In genomic region chr2:239303711-239304532, GRCh38 we compare ENCODE assay signal across 9 cellular contexts.
DNase-seq lines count a peak whose midpoint lies in the region; ATAC-seq, FAIRE-seq and TF ChIP-seq lines count a peak whose summit lies in the region.
"Had no signal": no experiment of that assay in that cellular context is flagged by ENCODE, and none has a peak within 500 bp of the region (broad histone marks: within the 10 kb centered on the region; RNA-seq: fewer than 3 reads in every experiment).

No MANE protein-coding gene starts in this region.

- DNase-seq in D721Med (ENCODE audit: insufficient read length, low spot score): peak; percentile 50
- DNase-seq in WERI-Rb-1: peak; percentile 42
- DNase-seq in medulla oblongata (ENCODE audit: extremely low spot score): no peak
- no peak for DNase-seq in GM12891 (ENCODE audit: insufficient read length, low spot score)
- no peak for DNase-seq in H54 (ENCODE audit: insufficient read length, low spot score)
- no peak for DNase-seq in DMS 273 (lab: John Stamatoyannopoulos, UW; ENCODE audit: unreplicated experiment)
- DNase-seq: NCI-H2227 treated with DMSO at 0.1 percent for 48 hours had no signal

- TF ChIP-seq POLR2A in GM12891 (IDR thresholded peaks at IDR 0.05; ENCODE audit: low read depth, low read length): no peak
- no peak for TF ChIP-seq POLR2A in H54 (IDR thresholded peaks at IDR 0.05; ENCODE audit: low read depth, low read length)

- ATAC-seq in GM21423 (IDR thresholded peaks at IDR 0.05; ENCODE audit: unreplicated experiment): peak; percentile 60

- peaks cover 1% of the 10 kb centered on the region for H3K27me3 Mint-ChIP-seq in nephron (ENCODE audit: low read depth)

- H3K4me3 Mint-ChIP-seq in nephron: peak overlapping the region in 1 of 3 experiments; percentile 24

- no peaks in the 10 kb centered on the region for H3K36me3 ChIP-seq in WERI-Rb-1

- H3K9me3 ChIP-seq in WERI-Rb-1 (ENCODE audit: severe bottlenecking): no peaks in the 10 kb centered on the region

- FAIRE-seq in D721Med (lab: Jason Lieb, UNC): peak; percentile 11
- FAIRE-seq in GM12891 (lab: Jason Lieb, UNC): no peak
- no peak for FAIRE-seq in H54 (lab: Jason Lieb, UNC)

- no peak for TF ChIP-seq CTCF in D721Med (IDR thresholded peaks at IDR 0.05; ENCODE audit: insufficient read depth, missing control alignments)
- no peak for TF ChIP-seq CTCF in WERI-Rb-1 (IDR thresholded peaks at IDR 0.05; ENCODE audit: low read depth, low read length)
- TF ChIP-seq CTCF in nephron (IDR thresholded peaks at IDR 0.05; ENCODE audit: unreplicated experiment in 3 of 3): no peak

- peak overlapping the region; percentile 47 for H3K27ac ChIP-seq in WERI-Rb-1

- peaks cover 73% of the 10 kb centered on the region for H3K4me1 Mint-ChIP-seq in nephron

- no peaks in the 10 kb centered on the region for H3K36me3 Mint-ChIP-seq in nephron (ENCODE audit: low read depth)

- peak overlapping the region; percentile 60 to 88 (median 67) for H3K27ac Mint-ChIP-seq in nephron

- no peaks in the 10 kb centered on the region for H3K9me3 Mint-ChIP-seq in nephron

- no peaks in the 10 kb centered on the region for H3K27me3 ChIP-seq in WERI-Rb-1 (ENCODE audit: insufficient read depth, low read depth, severe bottlenecking)

- no peak overlapping the region for H3K4me3 ChIP-seq in WERI-Rb-1 (ENCODE audit: low read depth, low read length)

TF ChIP-seq in GM12891, 5 proteins besides CTCF, POLR2A, EP300 and RAD21:
- TF ChIP-seq SPI1 (IDR thresholded peaks at IDR 0.05; ENCODE audit: low read depth, low read length) (no peak), TAF1 (IDR thresholded peaks at IDR 0.05; ENCODE audit: low read depth, low read length) (no peak), POLR2AphosphoS5 (IDR thresholded peaks at IDR 0.05; ENCODE audit: low read depth, low read length) (no peak), PAX5 (IDR thresholded peaks at IDR 0.05; ENCODE audit: insufficient read depth, low read length, severe bottlenecking) (no peak), POU2F2 (IDR thresholded peaks at IDR 0.05; ENCODE audit: low read depth, low read length) (no peak)

Comparison
In these comparisons a context has a peak if more than half of its experiments do, and no peak if none do; other contexts are left out.
1. DNase-seq: peak in D721Med (single experiment) and WERI-Rb-1 (single experiment); none in medulla oblongata (single experiment), GM12891 (single experiment), H54 (single experiment) and DMS 273 (single experiment).